10 cellular contexts compared by ENCODE assay signal in genomic region chr1:87869563-87869962, GRCh38.
DNase-seq lines count a peak whose midpoint lies in the region; ATAC-seq and TF ChIP-seq lines count a peak whose summit lies in the region.
"Had no signal": no experiment of that assay in that cellular context is flagged by ENCODE, and none has a peak within 500 bp of the region (broad histone marks: within the 10 kb centered on the region; RNA-seq: fewer than 3 reads in every experiment).

No MANE protein-coding gene starts in this region.

- H3K9me3 ChIP-seq in BLaER1 treated with 17β-estradiol and CSF1 and Interleukin-3, amounts not matched to agents 10 nM and 100 nM (replicated peaks in 1 of 11) = peaks cover 9 to 17% (median 13%) of the 10 kb centered on the region in 11 experiments
- H3K9me3 ChIP-seq in lung (ENCODE audit: control insufficient read depth in 2 of 2, insufficient read depth in 1 of 2, low read length in 1 of 2) = peaks cover 0 to 1% of the 10 kb centered on the region in 2 donors
- no peaks in the 10 kb centered on the region for H3K9me3 ChIP-seq in body of pancreas

- intact Hi-C loops in body of pancreas (cut with DNase I) = no loop called here

- no peak for TF ChIP-seq POLR2A in body of pancreas (IDR thresholded peaks at IDR 0.05)

- H3K4me3 ChIP-seq in BLaER1 treated with 17β-estradiol and CSF1 and Interleukin-3, amounts not matched to agents 10 nM and 100 nM = peak overlapping the region in 2 of 10 experiments; percentile 1; a peak in 2 of 20 replicates
- no peak overlapping the region for H3K4me3 ChIP-seq in brain microvascular endothelial cell (ENCODE audit: low read depth, low read length)
- H3K4me3 ChIP-seq in lung = no peak overlapping the region
- H3K4me3 ChIP-seq in body of pancreas = no peak overlapping the region

- in situ Hi-C loops in brain microvascular endothelial cell (cut with HindIII; ENCODE audit: low pct_ligation_motif_present, low sequenced_read_pairs) = no loop called here

- peak overlapping the region in 8 of 11 experiments; percentile 40 to 84 (median 66); a peak in 17 of 22 replicates for H3K27ac ChIP-seq in BLaER1 treated with 17β-estradiol and CSF1 and Interleukin-3, amounts not matched to agents 10 nM and 100 nM
- H3K27ac ChIP-seq in brain microvascular endothelial cell (no peak overlapping the region), lung (ENCODE audit: low read depth in 1 of 2, low read length in 1 of 2) (no peak overlapping the region), body of pancreas (no peak overlapping the region)
- H3K27ac ChIP-seq: VCaP had no signal

- no peak for TF ChIP-seq CTCF in brain microvascular endothelial cell (IDR thresholded peaks at IDR 0.05; ENCODE audit: low read depth, low read length, missing control alignments)
- no peak for TF ChIP-seq CTCF in lung (IDR thresholded peaks at IDR 0.05; ENCODE audit: control extremely low read depth, extremely low read depth)
- TF ChIP-seq CTCF in body of pancreas (IDR thresholded peaks at IDR 0.05) = no peak

- 0 out of 22 replicates have a peak, but pooled peaks cover 0 to 5% (median 0%) of the 10 kb centered on the region in 11 experiments for H3K36me3 ChIP-seq in BLaER1 treated with 17β-estradiol and CSF1 and Interleukin-3, amounts not matched to agents 10 nM and 100 nM
- H3K36me3 ChIP-seq in brain microvascular endothelial cell (replicated peaks) (no peaks in the 10 kb centered on the region), lung (ENCODE audit: control insufficient read depth in 2 of 2, insufficient read depth in 2 of 2, low read length in 2 of 2) (no peaks in the 10 kb centered on the region), body of pancreas (replicated peaks in 1 of 2; ENCODE audit: insufficient read depth in 1 of 2, low read depth in 2 of 2) (no peaks in the 10 kb centered on the region)

- peaks cover 5 to 54% (median 33%) of the 10 kb centered on the region in 10 experiments; a peak in 19 of 20 replicates for H3K4me1 ChIP-seq in BLaER1 treated with 17β-estradiol and CSF1 and Interleukin-3, amounts not matched to agents 10 nM and 100 nM
- H3K4me1 ChIP-seq in lung (ENCODE audit: control insufficient read depth in 2 of 2, insufficient read depth in 2 of 2, low read length in 2 of 2) = no peaks in the 10 kb centered on the region
- no peaks in the 10 kb centered on the region for H3K4me1 ChIP-seq in body of pancreas

- H3K27me3 ChIP-seq in BLaER1 treated with 17β-estradiol and CSF1 and Interleukin-3, amounts not matched to agents 10 nM and 100 nM = no peaks in the 10 kb centered on the region
- H3K27me3 ChIP-seq in brain microvascular endothelial cell (replicated peaks) (no peaks in the 10 kb centered on the region), lung (ENCODE audit: control insufficient read depth, insufficient read depth) (no peaks in the 10 kb centered on the region), body of pancreas (no peaks in the 10 kb centered on the region)

- WGBS in lung, 2 donors = 39 to 42% methylated on average over 1 of the region's 1 CpG
- 61 to 73% methylated on average over 1 of the region's 1 CpG for WGBS in body of pancreas, 2 donors

- peak overlapping the region in 8 of 11 experiments; percentile 10 to 73 (median 64); a peak in 14 of 22 replicates for H3K4me2 ChIP-seq in BLaER1 treated with 17β-estradiol and CSF1 and Interleukin-3, amounts not matched to agents 10 nM and 100 nM

- peak overlapping the region in 2 of 11 experiments; percentile 33 to 34; a peak in 4 of 22 replicates for H3K9ac ChIP-seq in BLaER1 treated with 17β-estradiol and CSF1 and Interleukin-3, amounts not matched to agents 10 nM and 100 nM

- DNase-seq in LoVo (ENCODE audit: low spot score) (peak; percentile 60), brain microvascular endothelial cell (peak; percentile 26), lung (ENCODE audit: low spot score) (no peak), dedifferentiated amniotic fluid mesenchymal stem cell (ENCODE audit: extremely low spot score) (no peak), DMS79 (lab: John Stamatoyannopoulos, UW) (no peak), body of pancreas (no peak)
- DNase-seq: activated naive CD4-positive, alpha-beta T cell treated with anti-CD3 and anti-CD28 coated beads, Interleukin-2, amount 50 U/mL, for 16 hours had no signal

- ATAC-seq in lung (ENCODE audit: insufficient read depth, low FRiP score) (peak; percentile 82), HG03097 (IDR thresholded peaks at IDR 0.05; ENCODE audit: low FRiP score, unreplicated experiment) (no peak), body of pancreas (no peak)

- H4K20me1 ChIP-seq in BLaER1 treated with 17β-estradiol and CSF1 and Interleukin-3, amounts not matched to agents 10 nM and 100 nM = no peaks in the 10 kb centered on the region

Comparison
In these comparisons a context has a peak if more than half of its experiments do, and no peak if none do; other contexts are left out.
1. H3K27ac ChIP-seq: peak in BLaER1 treated with 17β-estradiol and CSF1 and Interleukin-3, amounts not matched to agents 10 nM and 100 nM (8 of 11); none in brain microvascular endothelial cell (single experiment), lung (0 of 2) and body of pancreas (0 of 4).
2. DNase-seq: peak in LoVo (single experiment) and brain microvascular endothelial cell (single experiment); none in lung (single experiment), dedifferentiated amniotic fluid mesenchymal stem cell (single experiment), DMS79 (single experiment) and body of pancreas (0 of 4).